In the genomic region with DNA sequence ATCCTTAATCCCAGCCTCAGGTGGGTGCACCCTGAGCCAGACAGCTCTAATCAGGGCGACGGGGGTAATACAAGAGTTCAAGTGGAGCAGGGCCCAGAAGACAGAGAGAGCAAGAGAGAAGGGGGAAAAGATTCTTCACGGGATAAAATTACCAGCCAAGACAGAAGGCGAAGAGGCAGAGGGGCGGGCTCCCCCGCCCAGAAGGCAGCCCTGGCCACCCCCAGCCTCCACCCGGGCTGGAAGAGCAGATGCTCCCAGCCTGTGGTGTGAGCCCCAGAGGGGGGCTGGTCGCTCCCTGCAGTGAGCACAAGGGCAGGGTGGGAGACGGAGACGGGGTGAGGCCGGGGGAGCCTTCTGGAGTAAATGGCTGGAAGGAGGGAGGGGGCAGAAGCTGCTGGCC, we compare ENCODE assay signal across 21 cellular contexts.
"Had no signal": no experiment of that assay in that cellular context is flagged by ENCODE, and none has a peak within 500 bp of the region (broad histone marks: within the 10 kb centered on the region; RNA-seq: fewer than 3 reads in every experiment).

No MANE protein-coding gene starts in this region.

- DNase-seq: effector CD4-positive, alpha-beta T cell; endodermal cell; erythroblast; foreskin keratinocyte; head of caudate nucleus; kidney; left cardiac atrium; left ventricle myocardium superior; mesendoderm; naive B cell; right cardiac atrium; small intestine; stimulated activated CD4-positive, alpha-beta T cell treated with anti-CD3 and anti-CD28 coated beads, Interleukin-12 subunit alpha, Interleukin-12 subunit beta, amount 100 ng/mL, for 4 hours; stimulated activated naive CD4-positive, alpha-beta T cell; stomach; substantia nigra; transverse colon had no signal

- H3K27ac ChIP-seq: coronary artery, foreskin keratinocyte, hepatocyte, neutrophil, stomach, thoracic aorta, transverse colon had no signal

- H3K4me2 ChIP-seq: hepatocyte had no signal

- ATAC-seq: foreskin keratinocyte, left cardiac atrium, left ventricle myocardium superior, right cardiac atrium had no signal

- H3K4me1 ChIP-seq: foreskin keratinocyte, stomach, transverse colon had no signal

- H3K79me2 ChIP-seq: hepatocyte had no signal

- H3K36me3 ChIP-seq: neutrophil, stomach, thoracic aorta, transverse colon had no signal

- H3K27me3 ChIP-seq: foreskin keratinocyte, hepatocyte, neutrophil, transverse colon had no signal

- H3K4me3 ChIP-seq: coronary artery, hepatocyte, stomach, thoracic aorta, transverse colon had no signal

- H3K9me3 ChIP-seq: neutrophil, stomach, thoracic aorta, transverse colon had no signal

- H2AFZ ChIP-seq: hepatocyte had no signal
